1 cellular context compared by ENCODE assay signal in the genomic region with DNA sequence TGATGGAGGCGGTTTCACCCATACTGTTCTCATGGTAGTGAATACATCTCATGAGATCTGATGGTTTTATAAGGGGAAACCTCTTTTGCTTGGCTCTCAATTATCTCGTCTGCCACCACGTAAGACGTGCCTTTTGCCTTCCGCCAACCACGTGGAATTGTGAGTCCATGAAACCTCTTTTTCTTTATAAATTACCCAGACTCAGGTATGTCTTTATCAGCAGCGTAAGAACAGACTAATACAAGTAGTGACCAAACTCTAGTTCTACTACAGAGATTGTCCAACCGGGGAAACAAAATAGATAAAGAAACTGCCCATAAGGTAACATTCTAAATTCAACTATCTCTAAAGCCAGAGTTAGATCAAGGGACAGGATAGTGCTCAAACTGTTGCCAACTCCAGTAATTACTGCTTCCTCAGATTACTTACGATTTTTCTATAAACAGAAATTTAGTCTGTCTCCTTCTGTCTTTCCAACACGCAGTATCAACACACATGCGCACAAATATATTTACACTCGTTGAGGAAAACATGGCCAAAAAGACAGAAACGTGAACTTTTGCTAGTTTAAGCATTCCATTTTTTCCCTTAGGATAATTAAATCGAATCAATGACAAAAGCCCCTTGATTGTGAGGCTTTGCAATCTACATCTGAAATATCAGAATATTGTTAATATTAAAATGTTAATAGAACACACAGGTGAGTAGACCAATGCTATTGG.
A peak's percentile ranks its signal among the peaks of the same experiment; 100 is the strongest.
TF ChIP-seq lines count a peak whose summit lies in the region.

No MANE protein-coding gene starts in this region.

TF ChIP-seq in K562, 482 proteins besides CTCF, POLR2A, EP300 and RAD21 (continued from another document and continues in another):
- TF ChIP-seq, protein P1, sequence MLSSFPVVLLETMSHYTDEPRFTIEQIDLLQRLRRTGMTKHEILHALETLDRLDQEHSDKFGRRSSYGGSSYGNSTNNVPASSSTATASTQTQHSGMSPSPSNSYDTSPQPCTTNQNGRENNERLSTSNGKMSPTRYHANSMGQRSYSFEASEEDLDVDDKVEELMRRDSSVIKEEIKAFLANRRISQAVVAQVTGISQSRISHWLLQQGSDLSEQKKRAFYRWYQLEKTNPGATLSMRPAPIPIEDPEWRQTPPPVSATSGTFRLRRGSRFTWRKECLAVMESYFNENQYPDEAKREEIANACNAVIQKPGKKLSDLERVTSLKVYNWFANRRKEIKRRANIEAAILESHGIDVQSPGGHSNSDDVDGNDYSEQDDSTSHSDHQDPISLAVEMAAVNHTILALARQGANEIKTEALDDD (IDR thresholded peaks at IDR 0.05), result peak; percentile 93
- TF ChIP-seq, protein P2, sequence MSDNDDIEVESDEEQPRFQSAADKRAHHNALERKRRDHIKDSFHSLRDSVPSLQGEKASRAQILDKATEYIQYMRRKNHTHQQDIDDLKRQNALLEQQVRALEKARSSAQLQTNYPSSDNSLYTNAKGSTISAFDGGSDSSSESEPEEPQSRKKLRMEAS (CRISPR knock-in tag; IDR thresholded peaks at IDR 0.05), result 0 out of 2 replicates have a peak, but pooled peaks have one; percentile 19
- TF ChIP-seq, protein P3, sequence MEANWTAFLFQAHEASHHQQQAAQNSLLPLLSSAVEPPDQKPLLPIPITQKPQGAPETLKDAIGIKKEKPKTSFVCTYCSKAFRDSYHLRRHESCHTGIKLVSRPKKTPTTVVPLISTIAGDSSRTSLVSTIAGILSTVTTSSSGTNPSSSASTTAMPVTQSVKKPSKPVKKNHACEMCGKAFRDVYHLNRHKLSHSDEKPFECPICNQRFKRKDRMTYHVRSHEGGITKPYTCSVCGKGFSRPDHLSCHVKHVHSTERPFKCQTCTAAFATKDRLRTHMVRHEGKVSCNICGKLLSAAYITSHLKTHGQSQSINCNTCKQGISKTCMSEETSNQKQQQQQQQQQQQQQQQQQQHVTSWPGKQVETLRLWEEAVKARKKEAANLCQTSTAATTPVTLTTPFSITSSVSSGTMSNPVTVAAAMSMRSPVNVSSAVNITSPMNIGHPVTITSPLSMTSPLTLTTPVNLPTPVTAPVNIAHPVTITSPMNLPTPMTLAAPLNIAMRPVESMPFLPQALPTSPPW (CRISPR knock-in tag; IDR thresholded peaks at IDR 0.05), result no peak; the same call in 1 of the 2 replicates
- TF ChIP-seq DNMT1 (IDR thresholded peaks at IDR 0.05) (no peak), SAFB (IDR thresholded peaks at IDR 0.05; ENCODE audit: borderline replicate concordance, low read depth, low read length) (no peak), HDAC1 (IDR thresholded peaks at IDR 0.05) (no peak), FOXK1 (CRISPR knock-in tag; IDR thresholded peaks at IDR 0.05; ENCODE audit: borderline replicate concordance) (no peak), ZNF589 (CRISPR knock-in tag; IDR thresholded peaks at IDR 0.05; ENCODE audit: low read depth) (0 out of 2 replicates have a peak, but pooled peaks have one; percentile 59), TCF7 (IDR thresholded peaks at IDR 0.05; ENCODE audit: borderline replicate concordance) (no peak), ASH1L (IDR thresholded peaks at IDR 0.05; ENCODE audit: borderline replicate concordance, low read depth, partially characterized antibody) (no peak), NFYB (IDR thresholded peaks at IDR 0.05; ENCODE audit: extremely low read depth, insufficient read length) (no peak), ZKSCAN3 (CRISPR knock-in tag; IDR thresholded peaks at IDR 0.05) (no peak), NFATC3 (IDR thresholded peaks at IDR 0.05) (no peak), SMARCA5 (IDR thresholded peaks at IDR 0.05) (no peak), MCM3 (IDR thresholded peaks at IDR 0.05) (no peak), HBP1 (CRISPR knock-in tag; IDR thresholded peaks at IDR 0.05) (no peak), XRCC3 (IDR thresholded peaks at IDR 0.05) (no peak), ZNF436 (CRISPR knock-in tag; IDR thresholded peaks at IDR 0.05) (no peak), BHLHE40 (IDR thresholded peaks at IDR 0.05; ENCODE audit: low read length) (no peak), ZFP30 (CRISPR knock-in tag; IDR thresholded peaks at IDR 0.05; ENCODE audit: borderline replicate concordance) (no peak), MBD2 (IDR thresholded peaks at IDR 0.05; ENCODE audit: borderline replicate concordance, low read depth) (no peak), CBX2 (IDR thresholded peaks at IDR 0.05; ENCODE audit: insufficient read depth, low read length, poor library complexity, severe bottlenecking) (no peak), ZNF592 (IDR thresholded peaks at IDR 0.05) (peak; percentile 67), ZNF511 (CRISPR knock-in tag; IDR thresholded peaks at IDR 0.05) (no peak), TEAD2 (tag; IDR thresholded peaks at IDR 0.05) (no peak), ZNF239 (CRISPR knock-in tag; IDR thresholded peaks at IDR 0.05) (no peak), SMARCE1 (IDR thresholded peaks at IDR 0.05) (peak; percentile 56; the same call in 1 of the 2 replicates), ELF2 (CRISPR knock-in tag; IDR thresholded peaks at IDR 0.05) (peak; percentile 36; the same call in 1 of the 2 replicates), NCOR1 (IDR thresholded peaks at IDR 0.05) (peak; percentile 31; the same call in 1 of the 2 replicates), FIP1L1 (IDR thresholded peaks at IDR 0.05; ENCODE audit: low read depth, low read length, poor library complexity, severe bottlenecking) (no peak), TFAP4 (CRISPR knock-in tag; IDR thresholded peaks at IDR 0.05; ENCODE audit: borderline replicate concordance) (no peak), NFXL1 (CRISPR knock-in tag; IDR thresholded peaks at IDR 0.05) (no peak), ZNF280A (IDR thresholded peaks at IDR 0.05; ENCODE audit: low read depth, partially characterized antibody) (no peak), CTCFL (IDR thresholded peaks at IDR 0.05; ENCODE audit: borderline replicate concordance, insufficient read depth, low read depth, low read length, poor library complexity, severe bottlenecking) (no peak), RBM15 (IDR thresholded peaks at IDR 0.05; ENCODE audit: insufficient read depth, low read length) (no peak)
- TF ChIP-seq, protein P4, sequence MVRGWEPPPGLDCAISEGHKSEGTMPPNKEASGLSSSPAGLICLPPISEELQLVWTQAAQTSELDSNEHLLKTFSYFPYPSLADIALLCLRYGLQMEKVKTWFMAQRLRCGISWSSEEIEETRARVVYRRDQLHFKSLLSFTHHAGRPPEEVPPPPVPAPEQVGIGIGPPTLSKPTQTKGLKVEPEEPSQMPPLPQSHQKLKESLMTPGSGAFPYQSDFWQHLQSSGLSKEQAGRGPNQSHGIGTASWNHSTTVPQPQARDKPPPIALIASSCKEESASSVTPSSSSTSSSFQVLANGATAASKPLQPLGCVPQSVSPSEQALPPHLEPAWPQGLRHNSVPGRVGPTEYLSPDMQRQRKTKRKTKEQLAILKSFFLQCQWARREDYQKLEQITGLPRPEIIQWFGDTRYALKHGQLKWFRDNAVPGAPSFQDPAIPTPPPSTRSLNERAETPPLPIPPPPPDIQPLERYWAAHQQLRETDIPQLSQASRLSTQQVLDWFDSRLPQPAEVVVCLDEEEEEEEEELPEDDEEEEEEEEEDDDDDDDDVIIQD (CRISPR knock-in tag; IDR thresholded peaks at IDR 0.05), result no peak
- TF ChIP-seq, protein P5, sequence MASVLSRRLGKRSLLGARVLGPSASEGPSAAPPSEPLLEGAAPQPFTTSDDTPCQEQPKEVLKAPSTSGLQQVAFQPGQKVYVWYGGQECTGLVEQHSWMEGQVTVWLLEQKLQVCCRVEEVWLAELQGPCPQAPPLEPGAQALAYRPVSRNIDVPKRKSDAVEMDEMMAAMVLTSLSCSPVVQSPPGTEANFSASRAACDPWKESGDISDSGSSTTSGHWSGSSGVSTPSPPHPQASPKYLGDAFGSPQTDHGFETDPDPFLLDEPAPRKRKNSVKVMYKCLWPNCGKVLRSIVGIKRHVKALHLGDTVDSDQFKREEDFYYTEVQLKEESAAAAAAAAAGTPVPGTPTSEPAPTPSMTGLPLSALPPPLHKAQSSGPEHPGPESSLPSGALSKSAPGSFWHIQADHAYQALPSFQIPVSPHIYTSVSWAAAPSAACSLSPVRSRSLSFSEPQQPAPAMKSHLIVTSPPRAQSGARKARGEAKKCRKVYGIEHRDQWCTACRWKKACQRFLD (CRISPR knock-in tag; IDR thresholded peaks at IDR 0.05), result no peak
- TF ChIP-seq, protein P6, sequence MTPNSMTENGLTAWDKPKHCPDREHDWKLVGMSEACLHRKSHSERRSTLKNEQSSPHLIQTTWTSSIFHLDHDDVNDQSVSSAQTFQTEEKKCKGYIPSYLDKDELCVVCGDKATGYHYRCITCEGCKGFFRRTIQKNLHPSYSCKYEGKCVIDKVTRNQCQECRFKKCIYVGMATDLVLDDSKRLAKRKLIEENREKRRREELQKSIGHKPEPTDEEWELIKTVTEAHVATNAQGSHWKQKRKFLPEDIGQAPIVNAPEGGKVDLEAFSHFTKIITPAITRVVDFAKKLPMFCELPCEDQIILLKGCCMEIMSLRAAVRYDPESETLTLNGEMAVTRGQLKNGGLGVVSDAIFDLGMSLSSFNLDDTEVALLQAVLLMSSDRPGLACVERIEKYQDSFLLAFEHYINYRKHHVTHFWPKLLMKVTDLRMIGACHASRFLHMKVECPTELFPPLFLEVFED (CRISPR knock-in tag; conservative IDR thresholded peaks at IDR 0.05), result no peak
